In genomic region chr6:169723200-169723909, GRCh38 we compare ENCODE assay signal across 1 cellular context.
TF ChIP-seq lines count a peak whose summit lies in the region.

No MANE protein-coding gene starts in this region.

TF ChIP-seq in HEK293, 187 proteins besides CTCF, POLR2A, EP300 and RAD21 (continued from another document and continues in another):
- TF ChIP-seq, protein P1, sequence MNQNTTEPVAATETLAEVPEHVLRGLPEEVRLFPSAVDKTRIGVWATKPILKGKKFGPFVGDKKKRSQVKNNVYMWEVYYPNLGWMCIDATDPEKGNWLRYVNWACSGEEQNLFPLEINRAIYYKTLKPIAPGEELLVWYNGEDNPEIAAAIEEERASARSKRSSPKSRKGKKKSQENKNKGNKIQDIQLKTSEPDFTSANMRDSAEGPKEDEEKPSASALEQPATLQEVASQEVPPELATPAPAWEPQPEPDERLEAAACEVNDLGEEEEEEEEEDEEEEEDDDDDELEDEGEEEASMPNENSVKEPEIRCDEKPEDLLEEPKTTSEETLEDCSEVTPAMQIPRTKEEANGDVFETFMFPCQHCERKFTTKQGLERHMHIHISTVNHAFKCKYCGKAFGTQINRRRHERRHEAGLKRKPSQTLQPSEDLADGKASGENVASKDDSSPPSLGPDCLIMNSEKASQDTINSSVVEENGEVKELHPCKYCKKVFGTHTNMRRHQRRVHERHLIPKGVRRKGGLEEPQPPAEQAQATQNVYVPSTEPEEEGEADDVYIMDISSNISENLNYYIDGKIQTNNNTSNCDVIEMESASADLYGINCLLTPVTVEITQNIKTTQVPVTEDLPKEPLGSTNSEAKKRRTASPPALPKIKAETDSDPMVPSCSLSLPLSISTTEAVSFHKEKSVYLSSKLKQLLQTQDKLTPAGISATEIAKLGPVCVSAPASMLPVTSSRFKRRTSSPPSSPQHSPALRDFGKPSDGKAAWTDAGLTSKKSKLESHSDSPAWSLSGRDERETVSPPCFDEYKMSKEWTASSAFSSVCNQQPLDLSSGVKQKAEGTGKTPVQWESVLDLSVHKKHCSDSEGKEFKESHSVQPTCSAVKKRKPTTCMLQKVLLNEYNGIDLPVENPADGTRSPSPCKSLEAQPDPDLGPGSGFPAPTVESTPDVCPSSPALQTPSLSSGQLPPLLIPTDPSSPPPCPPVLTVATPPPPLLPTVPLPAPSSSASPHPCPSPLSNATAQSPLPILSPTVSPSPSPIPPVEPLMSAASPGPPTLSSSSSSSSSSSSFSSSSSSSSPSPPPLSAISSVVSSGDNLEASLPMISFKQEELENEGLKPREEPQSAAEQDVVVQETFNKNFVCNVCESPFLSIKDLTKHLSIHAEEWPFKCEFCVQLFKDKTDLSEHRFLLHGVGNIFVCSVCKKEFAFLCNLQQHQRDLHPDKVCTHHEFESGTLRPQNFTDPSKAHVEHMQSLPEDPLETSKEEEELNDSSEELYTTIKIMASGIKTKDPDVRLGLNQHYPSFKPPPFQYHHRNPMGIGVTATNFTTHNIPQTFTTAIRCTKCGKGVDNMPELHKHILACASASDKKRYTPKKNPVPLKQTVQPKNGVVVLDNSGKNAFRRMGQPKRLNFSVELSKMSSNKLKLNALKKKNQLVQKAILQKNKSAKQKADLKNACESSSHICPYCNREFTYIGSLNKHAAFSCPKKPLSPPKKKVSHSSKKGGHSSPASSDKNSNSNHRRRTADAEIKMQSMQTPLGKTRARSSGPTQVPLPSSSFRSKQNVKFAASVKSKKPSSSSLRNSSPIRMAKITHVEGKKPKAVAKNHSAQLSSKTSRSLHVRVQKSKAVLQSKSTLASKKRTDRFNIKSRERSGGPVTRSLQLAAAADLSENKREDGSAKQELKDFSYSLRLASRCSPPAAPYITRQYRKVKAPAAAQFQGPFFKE (tag by site-specific recombination; IDR thresholded peaks at IDR 0.05; ENCODE audit: borderline replicate concordance), result no peak
- TF ChIP-seq ZNF19 (tag by site-specific recombination; IDR thresholded peaks at IDR 0.05; ENCODE audit: low read depth), result no peak
- TF ChIP-seq ZNF132 (tag by site-specific recombination; IDR thresholded peaks at IDR 0.05; ENCODE audit: borderline replicate concordance), result no peak
- no peak for TF ChIP-seq ZNF426 (tag by site-specific recombination; IDR thresholded peaks at IDR 0.05)
- TF ChIP-seq SETDB1 (IDR thresholded peaks at IDR 0.05; ENCODE audit: insufficient read length, low read length), result no peak
- TF ChIP-seq ZNF600 (tag by site-specific recombination; IDR thresholded peaks at IDR 0.05), result no peak
- TF ChIP-seq ZBTB17 (tag by site-specific recombination; IDR thresholded peaks at IDR 0.05), result no peak
- no peak for TF ChIP-seq GLIS1 (tag by site-specific recombination; IDR thresholded peaks at IDR 0.05)
- TF ChIP-seq ZNF223 (tag by site-specific recombination; IDR thresholded peaks at IDR 0.05), result no peak
- TF ChIP-seq ZNF175 (tag by site-specific recombination; IDR thresholded peaks at IDR 0.05), result no peak
- TF ChIP-seq ZNF488 (tag by site-specific recombination; IDR thresholded peaks at IDR 0.05), result no peak
- TF ChIP-seq GLIS2 (tag by site-specific recombination; IDR thresholded peaks at IDR 0.05), result peak; percentile 54; the same call in 1 of the 2 replicates
- no peak for TF ChIP-seq ZNF394 (tag by site-specific recombination; IDR thresholded peaks at IDR 0.05; ENCODE audit: borderline replicate concordance)
- no peak for TF ChIP-seq GLI4 (tag by site-specific recombination; IDR thresholded peaks at IDR 0.05)
- TF ChIP-seq ZBTB21 (tag by site-specific recombination; IDR thresholded peaks at IDR 0.05), result no peak
- no peak for TF ChIP-seq ZNF423 (tag by site-specific recombination; IDR thresholded peaks at IDR 0.05)
- TF ChIP-seq ZNF121 (tag by site-specific recombination; IDR thresholded peaks at IDR 0.05), result no peak
- no peak for TF ChIP-seq ZNF707 (tag by site-specific recombination; IDR thresholded peaks at IDR 0.05)
- no peak for TF ChIP-seq ZNF157 (tag by site-specific recombination; IDR thresholded peaks at IDR 0.05)
- peak; percentile 59; the same call in 1 of the 2 replicates for TF ChIP-seq KLF10 (tag by site-specific recombination; IDR thresholded peaks at IDR 0.05)
- TF ChIP-seq ZBTB1 (tag by site-specific recombination; IDR thresholded peaks at IDR 0.05), result no peak
- TF ChIP-seq ZFP37 (tag by site-specific recombination; IDR thresholded peaks at IDR 0.05), result no peak
- peak; percentile 75 for TF ChIP-seq ZBTB8A (tag by site-specific recombination; IDR thresholded peaks at IDR 0.05)
- TF ChIP-seq ZNF37A (tag by site-specific recombination; IDR thresholded peaks at IDR 0.05), result no peak
- peak; percentile 79 for TF ChIP-seq ZNF335 (tag by site-specific recombination; conservative IDR thresholded peaks at IDR 0.05)
- no peak for TF ChIP-seq ZNF350 (tag by site-specific recombination; IDR thresholded peaks at IDR 0.05)
- no peak for TF ChIP-seq ZNF302 (tag by site-specific recombination; IDR thresholded peaks at IDR 0.05; ENCODE audit: low read depth)
- no peak for TF ChIP-seq ZNF148 (tag by site-specific recombination; IDR thresholded peaks at IDR 0.05; ENCODE audit: borderline replicate concordance)
- no peak for TF ChIP-seq ZNF239 (tag by site-specific recombination; IDR thresholded peaks at IDR 0.05)
- TF ChIP-seq, protein P2, sequence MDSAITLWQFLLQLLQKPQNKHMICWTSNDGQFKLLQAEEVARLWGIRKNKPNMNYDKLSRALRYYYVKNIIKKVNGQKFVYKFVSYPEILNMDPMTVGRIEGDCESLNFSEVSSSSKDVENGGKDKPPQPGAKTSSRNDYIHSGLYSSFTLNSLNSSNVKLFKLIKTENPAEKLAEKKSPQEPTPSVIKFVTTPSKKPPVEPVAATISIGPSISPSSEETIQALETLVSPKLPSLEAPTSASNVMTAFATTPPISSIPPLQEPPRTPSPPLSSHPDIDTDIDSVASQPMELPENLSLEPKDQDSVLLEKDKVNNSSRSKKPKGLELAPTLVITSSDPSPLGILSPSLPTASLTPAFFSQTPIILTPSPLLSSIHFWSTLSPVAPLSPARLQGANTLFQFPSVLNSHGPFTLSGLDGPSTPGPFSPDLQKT (IDR thresholded peaks at IDR 0.05; ENCODE audit: borderline replicate concordance, low read depth, low read length), result no peak
- TF ChIP-seq TCF7L2 (IDR thresholded peaks at IDR 0.05; ENCODE audit: borderline replicate concordance, low read depth, low read length), result no peak
- TF ChIP-seq ZNF571 (tag by site-specific recombination; IDR thresholded peaks at IDR 0.05), result no peak
- TF ChIP-seq TRIM28 (IDR thresholded peaks at IDR 0.05; ENCODE audit: borderline replicate concordance, low read length), result no peak
- no peak for TF ChIP-seq KLF7 (tag by site-specific recombination; IDR thresholded peaks at IDR 0.05; ENCODE audit: borderline replicate concordance)
- no peak for TF ChIP-seq ZFP69B (tag by site-specific recombination; IDR thresholded peaks at IDR 0.05)
- no peak for TF ChIP-seq ZNF843 (tag by site-specific recombination; IDR thresholded peaks at IDR 0.05)
- TF ChIP-seq, protein P3, sequence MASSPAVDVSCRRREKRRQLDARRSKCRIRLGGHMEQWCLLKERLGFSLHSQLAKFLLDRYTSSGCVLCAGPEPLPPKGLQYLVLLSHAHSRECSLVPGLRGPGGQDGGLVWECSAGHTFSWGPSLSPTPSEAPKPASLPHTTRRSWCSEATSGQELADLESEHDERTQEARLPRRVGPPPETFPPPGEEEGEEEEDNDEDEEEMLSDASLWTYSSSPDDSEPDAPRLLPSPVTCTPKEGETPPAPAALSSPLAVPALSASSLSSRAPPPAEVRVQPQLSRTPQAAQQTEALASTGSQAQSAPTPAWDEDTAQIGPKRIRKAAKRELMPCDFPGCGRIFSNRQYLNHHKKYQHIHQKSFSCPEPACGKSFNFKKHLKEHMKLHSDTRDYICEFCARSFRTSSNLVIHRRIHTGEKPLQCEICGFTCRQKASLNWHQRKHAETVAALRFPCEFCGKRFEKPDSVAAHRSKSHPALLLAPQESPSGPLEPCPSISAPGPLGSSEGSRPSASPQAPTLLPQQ (tag by site-specific recombination; IDR thresholded peaks at IDR 0.05), result no peak
- TF ChIP-seq ZFP41 (tag by site-specific recombination; IDR thresholded peaks at IDR 0.05; ENCODE audit: borderline replicate concordance), result no peak
- TF ChIP-seq ZNF785 (tag by site-specific recombination; IDR thresholded peaks at IDR 0.05), result no peak
- TF ChIP-seq ZNF830 (tag by site-specific recombination; IDR thresholded peaks at IDR 0.05; ENCODE audit: low read depth), result no peak
- TF ChIP-seq SP2 (tag by site-specific recombination; IDR thresholded peaks at IDR 0.05), result peak; percentile 42
- TF ChIP-seq ZNF280D (tag by site-specific recombination; IDR thresholded peaks at IDR 0.05), result no peak
- peak; percentile 93 for TF ChIP-seq SCRT2 (tag by site-specific recombination; IDR thresholded peaks at IDR 0.05)
- TF ChIP-seq ZBTB44 (tag by site-specific recombination; IDR thresholded peaks at IDR 0.05), result no peak
- TF ChIP-seq ZNF596 (tag by site-specific recombination; IDR thresholded peaks at IDR 0.05), result peak; percentile 15; the same call in 1 of the 2 replicates
- no peak for TF ChIP-seq PRDM1 (tag by site-specific recombination; IDR thresholded peaks at IDR 0.05)
- no peak for TF ChIP-seq ZNF521 (tag by site-specific recombination; IDR thresholded peaks at IDR 0.05)
- no peak for TF ChIP-seq ZNF792 (tag by site-specific recombination; IDR thresholded peaks at IDR 0.05)
- TF ChIP-seq, protein P4, sequence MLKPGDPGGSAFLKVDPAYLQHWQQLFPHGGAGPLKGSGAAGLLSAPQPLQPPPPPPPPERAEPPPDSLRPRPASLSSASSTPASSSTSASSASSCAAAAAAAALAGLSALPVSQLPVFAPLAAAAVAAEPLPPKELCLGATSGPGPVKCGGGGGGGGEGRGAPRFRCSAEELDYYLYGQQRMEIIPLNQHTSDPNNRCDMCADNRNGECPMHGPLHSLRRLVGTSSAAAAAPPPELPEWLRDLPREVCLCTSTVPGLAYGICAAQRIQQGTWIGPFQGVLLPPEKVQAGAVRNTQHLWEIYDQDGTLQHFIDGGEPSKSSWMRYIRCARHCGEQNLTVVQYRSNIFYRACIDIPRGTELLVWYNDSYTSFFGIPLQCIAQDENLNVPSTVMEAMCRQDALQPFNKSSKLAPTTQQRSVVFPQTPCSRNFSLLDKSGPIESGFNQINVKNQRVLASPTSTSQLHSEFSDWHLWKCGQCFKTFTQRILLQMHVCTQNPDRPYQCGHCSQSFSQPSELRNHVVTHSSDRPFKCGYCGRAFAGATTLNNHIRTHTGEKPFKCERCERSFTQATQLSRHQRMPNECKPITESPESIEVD (tag by site-specific recombination; IDR thresholded peaks at IDR 0.05), result no peak
- no peak for TF ChIP-seq ZNF274 (IDR thresholded peaks at IDR 0.05; ENCODE audit: low read length)
- TF ChIP-seq ZNF274 (tag by site-specific recombination; IDR thresholded peaks at IDR 0.05; ENCODE audit: borderline replicate concordance), result no peak
